In the genomic region with DNA sequence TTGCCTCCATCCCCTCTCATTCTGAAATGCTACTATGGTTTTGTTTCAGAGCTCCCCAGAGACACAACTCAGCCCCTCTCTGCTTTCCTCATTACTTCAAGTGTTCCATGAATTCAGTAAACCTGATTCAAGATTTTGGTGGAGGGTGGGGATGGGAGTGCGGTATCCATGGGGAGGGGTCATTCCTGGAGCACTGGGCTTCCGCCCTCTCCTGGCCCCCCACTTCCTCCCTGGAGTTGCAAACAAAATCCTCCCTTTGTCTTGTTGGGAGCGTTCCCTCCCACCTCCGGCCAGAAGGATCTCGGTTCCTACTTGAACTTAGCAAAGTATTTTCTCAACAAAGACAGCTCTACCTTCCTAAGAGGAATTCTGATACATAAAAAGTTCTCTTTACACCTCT, we compare ENCODE assay signal across 20 cellular contexts.
A peak's percentile ranks its signal among the peaks of the same experiment; 100 is the strongest.
DNase-seq lines count a peak whose midpoint lies in the region; ATAC-seq lines count a peak whose summit lies in the region.
"Had no signal": no experiment of that assay in that cellular context is flagged by ENCODE, and none has a peak within 500 bp of the region (broad histone marks: within the 10 kb centered on the region; RNA-seq: fewer than 3 reads in every experiment).

No MANE protein-coding gene starts in this region.

- peaks cover 12% of the 10 kb centered on the region for H3K4me1 ChIP-seq in CD4-positive, CD25-positive, alpha-beta regulatory T cell (ENCODE audit: control insufficient read depth, insufficient read depth, low read length, poor library complexity, severe bottlenecking)
- no peaks in the 10 kb centered on the region for H3K4me1 ChIP-seq in skeletal muscle tissue (ENCODE audit: control insufficient read depth in 3 of 3, insufficient read depth in 3 of 3, low read length in 3 of 3)
- H3K4me1 ChIP-seq: breast epithelium had no signal

- H3K36me3 ChIP-seq in CD4-positive, CD25-positive, alpha-beta regulatory T cell (ENCODE audit: control insufficient read depth, insufficient read depth, low read length): no peaks in the 10 kb centered on the region
- no peaks in the 10 kb centered on the region for H3K36me3 ChIP-seq in skeletal muscle tissue (ENCODE audit: control insufficient read depth in 3 of 3, insufficient read depth in 3 of 3, low read length in 3 of 3)
- H3K36me3 ChIP-seq in MG63: no peaks in the 10 kb centered on the region
- H3K36me3 ChIP-seq: breast epithelium, thoracic aorta had no signal

- H3K27me3 ChIP-seq in CD4-positive, CD25-positive, alpha-beta regulatory T cell (ENCODE audit: control insufficient read depth, insufficient read depth, low read length): no peaks in the 10 kb centered on the region
- no peaks in the 10 kb centered on the region for H3K27me3 ChIP-seq in skeletal muscle tissue (ENCODE audit: control insufficient read depth in 3 of 3, insufficient read depth in 3 of 3, low read length in 3 of 3)
- H3K27me3 ChIP-seq in MG63: no peaks in the 10 kb centered on the region
- H3K27me3 ChIP-seq: breast epithelium had no signal

- peaks cover 0 to 2% (median 0%) of the 10 kb centered on the region in 7 donors for H3K9me3 Mint-ChIP-seq in CD4-positive, CD25-positive, alpha-beta regulatory T cell
- H3K9me3 Mint-ChIP-seq: CD8-positive, alpha-beta T cell had no signal

- DNase-seq in CD4-positive, CD25-positive, alpha-beta regulatory T cell: no peak
- DNase-seq in dermis blood vessel endothelial cell: peak; percentile 43
- DNase-seq in iPS-NIHi11 (ENCODE audit: low spot score): peak; percentile 32
- DNase-seq in LoVo (ENCODE audit: low spot score): no peak
- no peak for DNase-seq in MG63
- DNase-seq: activated CD4-positive, alpha-beta T cell treated with anti-CD3 and anti-CD28 coated beads for 4 hours; activated effector memory CD4-positive, alpha-beta T cell treated with anti-CD3 and anti-CD28 coated beads, Interleukin-2, amount 50 U/mL, for 16 hours; CD8-positive, alpha-beta T cell; IMR-90; kidney glomerular epithelial cell; midbrain; NCI-H146; NCI-H526 treated with DMSO at 0.1 percent for 48 hours; stimulated activated CD8-positive, alpha-beta memory T cell treated with anti-CD3 and anti-CD28 coated beads, Interleukin-4, amount 100 ng/mL, for 48 hours had no signal

- no peaks in the 10 kb centered on the region for H3K9me3 ChIP-seq in CD4-positive, CD25-positive, alpha-beta regulatory T cell (ENCODE audit: control insufficient read depth in 2 of 2, low read length in 2 of 2)
- no peaks in the 10 kb centered on the region for H3K9me3 ChIP-seq in skeletal muscle tissue (ENCODE audit: control insufficient read depth in 3 of 3, low read length in 3 of 3)
- H3K9me3 ChIP-seq in MG63: no peaks in the 10 kb centered on the region
- H3K9me3 ChIP-seq: breast epithelium, thoracic aorta had no signal

- H3K27ac ChIP-seq in CD4-positive, CD25-positive, alpha-beta regulatory T cell (ENCODE audit: insufficient read depth, low read length, poor library complexity, severe bottlenecking): no peak overlapping the region
- peak overlapping the region; percentile 54 for H3K27ac ChIP-seq in skeletal muscle tissue (ENCODE audit: low read depth, low read length)
- H3K27ac ChIP-seq: HL-60, thoracic aorta had no signal

- H3K27ac Mint-ChIP-seq in CD4-positive, CD25-positive, alpha-beta regulatory T cell: peak overlapping the region in 2 of 3 donors; percentile 91 to 92

- H3K9ac ChIP-seq in skeletal muscle tissue (ENCODE audit: low read depth in 1 of 3, low read length in 3 of 3): no peak overlapping the region

- no peaks in the 10 kb centered on the region for H3K27me3 Mint-ChIP-seq in CD4-positive, CD25-positive, alpha-beta regulatory T cell

- no peak for ATAC-seq in CD4-positive, CD25-positive, alpha-beta regulatory T cell (ENCODE audit: low read depth in 2 of 2)
- ATAC-seq in HG03280 (IDR thresholded peaks at IDR 0.05; ENCODE audit: unreplicated experiment): no peak
- ATAC-seq: CD8-positive, alpha-beta T cell had no signal

- H3K36me3 Mint-ChIP-seq in CD4-positive, CD25-positive, alpha-beta regulatory T cell: no peaks in the 10 kb centered on the region
- H3K36me3 Mint-ChIP-seq: CD8-positive, alpha-beta T cell had no signal

- no peak overlapping the region for H3K4me3 Mint-ChIP-seq in CD4-positive, CD25-positive, alpha-beta regulatory T cell

- no peak overlapping the region for H3K4me3 ChIP-seq in CD4-positive, CD25-positive, alpha-beta regulatory T cell (ENCODE audit: low read depth, low read length)
- H3K4me3 ChIP-seq in skeletal muscle tissue (ENCODE audit: low read length in 3 of 3): no peak overlapping the region
- H3K4me3 ChIP-seq in MG63: no peak overlapping the region
- H3K4me3 ChIP-seq: breast epithelium, coronary artery, thoracic aorta had no signal

- peaks cover 19 to 44% (median 30%) of the 10 kb centered on the region in 4 donors for H3K4me1 Mint-ChIP-seq in CD4-positive, CD25-positive, alpha-beta regulatory T cell

Comparison
In these comparisons a context has a peak if more than half of its experiments do, and no peak if none do; other contexts are left out.
1. DNase-seq: peak in dermis blood vessel endothelial cell (single experiment) and iPS-NIHi11 (single experiment); none in CD4-positive, CD25-positive, alpha-beta regulatory T cell (0 of 3), LoVo (single experiment) and MG63 (single experiment).